In the genomic region with DNA sequence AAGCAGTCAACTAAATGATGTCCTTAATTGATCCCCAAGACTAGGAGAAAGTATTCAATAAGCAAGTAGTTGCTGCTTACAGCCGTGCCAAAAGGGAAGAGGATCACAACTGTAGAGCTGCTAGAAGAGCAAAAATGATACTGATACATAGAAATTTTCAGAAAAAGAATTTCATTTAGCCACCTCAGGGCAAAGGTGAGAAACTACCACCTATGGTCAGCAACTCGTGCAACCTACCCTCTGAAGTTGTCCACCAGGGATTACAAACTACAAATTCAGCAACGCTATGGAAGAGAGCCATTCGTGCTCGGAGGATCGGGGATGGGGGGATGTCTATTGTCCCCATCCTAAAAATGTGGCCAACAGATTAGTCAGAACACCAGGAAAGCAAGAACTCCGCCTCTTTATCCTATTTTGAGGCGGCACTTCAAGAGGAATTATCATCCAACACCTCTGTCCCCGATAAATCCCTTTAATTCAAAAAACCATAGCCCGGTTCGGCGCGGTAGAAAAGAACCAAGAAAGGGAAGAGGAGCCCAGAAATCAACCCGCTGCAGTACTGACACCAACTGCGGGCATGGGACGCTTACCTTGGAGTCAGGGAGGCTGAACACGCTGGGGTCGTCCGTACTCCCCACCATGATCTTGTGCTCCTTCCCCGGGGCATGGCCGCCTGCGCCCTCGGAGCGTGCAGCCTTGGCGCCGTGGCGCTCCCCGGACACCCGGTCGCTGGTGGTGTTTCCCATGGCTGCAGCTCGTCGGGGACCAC, we compare ENCODE assay signal across 8 cellular contexts. TPM values are rescaled to one million over a fixed set of nuclear protein-coding genes. Genes with fewer than 3 reads are reported as not detected.
DNase-seq lines count a peak whose midpoint lies in the region; ATAC-seq, FAIRE-seq and TF ChIP-seq lines count a peak whose summit lies in the region.

No MANE protein-coding gene starts in this region.

- CTCF ChIA-PET in H1 (lab: Charles Lee; ENCODE audit: partially characterized antibody) = interaction anchor here (0.7 to 3.7 kb wide), 4 partner anchors 15 to 81 kb away, joined by 3 to 22 read pairs (median 3); partner anchors contain the start of gene CHD1L
- CTCF ChIA-PET in naive thymus-derived CD4-positive, alpha-beta T cell (lab: Charles Lee) = interaction anchor here (0.8 to 3.4 kb wide), 2 partner anchors 55 to 71 kb away, joined by 3 to 35 read pairs; partner anchors contain the start of gene CHD1L

- H2BK15ac ChIP-seq in H1 (ENCODE audit: low read length) = no peak overlapping the region

- peaks cover 0 to 6% of the 10 kb centered on the region in 2 experiments for H4K20me1 ChIP-seq in H1 (replicated peaks in 1 of 2; ENCODE audit: control insufficient read depth in 1 of 2, insufficient read depth in 2 of 2, low read length in 2 of 2)

- H3K79me2 ChIP-seq in H1 (ENCODE audit: control insufficient read depth in 1 of 2, insufficient read depth in 2 of 2, low read length in 2 of 2) = peaks cover 4 to 49% of the 10 kb centered on the region in 2 experiments; a peak in 3 of 4 replicates

- H2BK5ac ChIP-seq in H1 (ENCODE audit: low read depth, low read length) = peak overlapping the region; percentile 62; the same call in 1 of the 2 replicates

- no peak for TF ChIP-seq RAD21 in H1 (IDR thresholded peaks at IDR 0.05 in 1 of 2, conservative IDR thresholded peaks at IDR 0.05 in 1 of 2; ENCODE audit: low read depth in 2 of 2, low read length in 2 of 2)

- H2AFZ ChIP-seq in H1 (ENCODE audit: low read length) = peak overlapping the region; percentile 79; the same call in 1 of the 2 replicates

- H3K4ac ChIP-seq in H1 (replicated peaks; ENCODE audit: insufficient read length, low read depth, low read length) = no peak overlapping the region

- no peak overlapping the region for H3K23ac ChIP-seq in H1 (ENCODE audit: insufficient read length)

- H3K27me3 ChIP-seq in RWPE2 (ENCODE audit: insufficient read depth, poor library complexity, severe bottlenecking) (no peaks in the 10 kb centered on the region), H1 (replicated peaks in 1 of 4; ENCODE audit: control insufficient read depth in 3 of 4, extremely low read depth in 1 of 4, insufficient read depth in 3 of 4, low read length in 3 of 4) (no peaks in the 10 kb centered on the region)
- no peaks in the 10 kb centered on the region for H3K27me3 ChIP-seq in naive thymus-derived CD4-positive, alpha-beta T cell (ENCODE audit: control insufficient read depth in 2 of 2, insufficient read depth in 2 of 2, low read length in 2 of 2)

- H2BK120ac ChIP-seq in H1 (replicated peaks; ENCODE audit: low read depth, low read length) = no peak overlapping the region

- H3K4me3 Mint-ChIP-seq in naive thymus-derived CD4-positive, alpha-beta T cell = peak overlapping the region; percentile 82 to 99 (median 96)

- peaks cover 0 to 5% (median 0%) of the 10 kb centered on the region in 5 donors for H3K27me3 Mint-ChIP-seq in naive thymus-derived CD4-positive, alpha-beta T cell

- peaks cover 0 to 18% (median 0%) of the 10 kb centered on the region in 11 donors for H3K9me3 Mint-ChIP-seq in naive thymus-derived CD4-positive, alpha-beta T cell

- peak overlapping the region; percentile 78 to 94 for H3K4me2 ChIP-seq in H1 (ENCODE audit: insufficient read depth in 1 of 2, low read depth in 2 of 2, low read length in 2 of 2)

- no peak for TF ChIP-seq CTCF in RWPE2 (IDR thresholded peaks at IDR 0.05; ENCODE audit: poor library complexity, severe bottlenecking)
- no peak for TF ChIP-seq CTCF in H1 (IDR thresholded peaks at IDR 0.05; ENCODE audit: control extremely low read depth in 1 of 3, insufficient read depth in 1 of 3, low read depth in 1 of 3, low read length in 3 of 3)

- H3K14ac ChIP-seq in H1 (ENCODE audit: insufficient read length) = no peak overlapping the region

- peaks cover 21 to 53% (median 40%) of the 10 kb centered on the region in 7 donors for H3K4me1 Mint-ChIP-seq in naive thymus-derived CD4-positive, alpha-beta T cell

- no peak for TF ChIP-seq EP300 in H1 (IDR thresholded peaks at IDR 0.05; ENCODE audit: borderline replicate concordance in 1 of 2, low read depth in 2 of 2, low read length in 2 of 2)

- H3K4me1 ChIP-seq in RWPE2 (ENCODE audit: insufficient read depth, poor library complexity, severe bottlenecking) (peaks cover 34% of the 10 kb centered on the region), H1 (replicated peaks in 1 of 4; ENCODE audit: control insufficient read depth in 3 of 4, insufficient read depth in 4 of 4, low read length in 3 of 4) (peaks cover 2 to 12% (median 10%) of the 10 kb centered on the region in 4 experiments; a peak in 4 of 7 replicates)
- H3K4me1 ChIP-seq in naive thymus-derived CD4-positive, alpha-beta T cell (ENCODE audit: control insufficient read depth in 2 of 2, insufficient read depth in 2 of 2, low read length in 2 of 2) = peaks cover 15% of the 10 kb centered on the region in 2 donors

- peak overlapping the region; percentile 41; the same call in 1 of the 2 replicates for H3K18ac ChIP-seq in H1 (ENCODE audit: extremely low read depth, low read length)

- H2AK5ac ChIP-seq in H1 (ENCODE audit: low read depth, low read length) = no peak overlapping the region

- peak; percentile 24 for ATAC-seq in GM18909 (IDR thresholded peaks at IDR 0.05; ENCODE audit: poor library complexity, unreplicated experiment)
- peak; percentile 3; the same call in 2 of the 3 replicates for ATAC-seq in RWPE2 (ENCODE audit: low read depth)
- ATAC-seq in naive thymus-derived CD4-positive, alpha-beta T cell = no peak
- no peak for ATAC-seq in GM18858 (IDR thresholded peaks at IDR 0.05; ENCODE audit: unreplicated experiment)

- H4K5ac ChIP-seq in H1 (ENCODE audit: insufficient read length, low read depth, low read length) = peak overlapping the region; percentile 87

- peak; percentile 21 for DNase-seq in AG20443 (ENCODE audit: low spot score)
- no peak for DNase-seq in RWPE2 (ENCODE audit: low spot score)
- no peak for DNase-seq in H1 (ENCODE audit: low read depth in 1 of 2, low spot score in 2 of 2)
- DNase-seq in naive thymus-derived CD4-positive, alpha-beta T cell = peak in 2 of 9 donors; percentile 3 to 8
- DNase-seq in 8988T = no peak
- no peak for DNase-seq in central memory CD4-positive, alpha-beta T cell

- no peak overlapping the region for H2BK20ac ChIP-seq in H1 (ENCODE audit: low read length)

- H3K4me3 ChIP-seq in RWPE2 (ENCODE audit: severe bottlenecking) = peak overlapping the region; percentile 82
- peak overlapping the region; percentile 74 to 96 (median 88) for H3K4me3 ChIP-seq in H1 (ENCODE audit: extremely low read depth in 1 of 4, insufficient read depth in 2 of 4, low read depth in 3 of 4, low read length in 4 of 4)
- H3K4me3 ChIP-seq in naive thymus-derived CD4-positive, alpha-beta T cell (ENCODE audit: low read length) = peak overlapping the region; percentile 91

- H3K9me3 ChIP-seq in RWPE2 (ENCODE audit: severe bottlenecking) = no peaks in the 10 kb centered on the region
- H3K9me3 ChIP-seq in H1 (ENCODE audit: insufficient read depth in 2 of 2, low read depth in 1 of 2, low read length in 1 of 2) = no peaks in the 10 kb centered on the region
- H3K9me3 ChIP-seq in naive thymus-derived CD4-positive, alpha-beta T cell (ENCODE audit: control insufficient read depth in 2 of 3, low read length in 3 of 3) = no peaks in the 10 kb centered on the region

- H3K27ac Mint-ChIP-seq in naive thymus-derived CD4-positive, alpha-beta T cell = peak overlapping the region; percentile 60 to 96 (median 90)

- POLR2A ChIA-PET in H1 (lab: Charles Lee; ENCODE audit: partially characterized antibody) = interaction anchor here (0.6 to 7.3 kb wide), 6 partner anchors 10 to 87 kb away, joined by 3 to 48 read pairs (median 4); no protein-coding TSS in a partner anchor
- POLR2A ChIA-PET in naive thymus-derived CD4-positive, alpha-beta T cell (lab: Charles Lee) = interaction anchor here (0.6 to 2.4 kb wide), 6 partner anchors 10 to 87 kb away, joined by 3 to 14 read pairs (median 3); partner anchors contain the start of gene CHD1L

- WGBS in H1 (ENCODE audit: extremely low coverage in 1 of 2, insufficient coverage in 1 of 2, insufficient read length in 1 of 2, insufficient replicate concordance in 2 of 2, low coverage in 1 of 2, low lambda C conversion rate in 2 of 2, missing lambda C conversion rate in 1 of 2), 2 experiments = 3% methylated on average over 26 of the region's 32 CpGs; no CpG with 5 or more reads in 1 of the 2 experiments

- H3K27ac ChIP-seq in RWPE2 (ENCODE audit: poor library complexity, severe bottlenecking) (peak overlapping the region; percentile 97), H1 (ENCODE audit: low read depth, low read length) (peak overlapping the region; percentile 75)
- peak overlapping the region; percentile 76 for H3K27ac ChIP-seq in naive thymus-derived CD4-positive, alpha-beta T cell (ENCODE audit: low read depth, low read length)

- no peaks in the 10 kb centered on the region for H3K79me1 ChIP-seq in H1 (ENCODE audit: low read depth, low read length)

- peak overlapping the region; percentile 85 for H4K8ac ChIP-seq in H1 (ENCODE audit: extremely low read depth, insufficient read depth, low read length)

- intact Hi-C loops in naive thymus-derived CD4-positive, alpha-beta T cell (cut with micrococcal nuclease) = loop anchor here (1.0 to 10.0 kb wide), 6 partner anchors 54 to 499 kb away; partner anchors contain the start of genes CHD1L (in 2 of the 2), ACP6 (in 1 of the 2), BCL9 (in 1 of the 2) and FMO5 (in 1 of the 2)

- 0 out of 2 replicates have a peak, but pooled peaks cover 2% of the 10 kb centered on the region for H3K23me2 ChIP-seq in H1 (ENCODE audit: low read depth, low read length)

- TF ChIP-seq POLR2A in H1 (IDR thresholded peaks at IDR 0.05; ENCODE audit: control extremely low read depth in 1 of 2, low read depth in 2 of 2, low read length in 2 of 2) = no peak

- FAIRE-seq in H1 (lab: Jason Lieb, UNC) = no peak

- H3K36me3 ChIP-seq in RWPE2 (ENCODE audit: low read depth) (peaks cover 5% of the 10 kb centered on the region), H1 (ENCODE audit: control insufficient read depth in 2 of 4, insufficient read depth in 4 of 4, low read length in 3 of 4) (peaks cover 0 to 6% (median 5%) of the 10 kb centered on the region in 4 experiments; a peak in 5 of 8 replicates)
- H3K36me3 ChIP-seq in naive thymus-derived CD4-positive, alpha-beta T cell (ENCODE audit: control insufficient read depth in 2 of 3, insufficient read depth in 3 of 3, low read length in 3 of 3) = peaks cover 0 to 16% (median 6%) of the 10 kb centered on the region in 3 experiments

- H3K36me3 Mint-ChIP-seq in naive thymus-derived CD4-positive, alpha-beta T cell = peaks cover 9 to 21% (median 21%) of the 10 kb centered on the region in 5 donors

- peak overlapping the region; percentile 77 for H2BK12ac ChIP-seq in H1 (ENCODE audit: low read depth, low read length)

- peak overlapping the region in 3 of 4 experiments; percentile 59 to 67 (median 63); a peak in 6 of 7 replicates for H3K9ac ChIP-seq in H1 (replicated peaks in 1 of 4; ENCODE audit: extremely low read depth in 1 of 4, low read depth in 3 of 4, low read length in 3 of 4)

- peak overlapping the region; percentile 51 for H4K91ac ChIP-seq in H1 (replicated peaks; ENCODE audit: insufficient read length, low read length)

- peak overlapping the region; percentile 85 for H3K56ac ChIP-seq in H1 (replicated peaks; ENCODE audit: insufficient read length, low read depth, low read length)

RNA-seq across cellular contexts. Expression of gene PRKAB2, which starts 0.7 kb away (rescaled TPM):
- total RNA-seq in H1 (2021; fragmentation: NEBNext Ultra II Directional; extraction: Animal tissue kit (Norgen Biotek cat#: 25700)) = 18.9 and 19.8 TPM in 2 replicates
- 12.1 and 15.0 TPM in 2 replicates for polyA plus RNA-seq in H1 (2011; rRNA removed)
- 18.9 TPM for polyA plus RNA-seq in H1 (2011; cell fraction: cytosol; rRNA removed)
- polyA plus RNA-seq in H1 (2011; cell fraction: nucleus; rRNA removed) = 13.5 TPM
- 9.6 to 15.3 TPM (median 11.8 TPM) in 4 replicates for polyA plus RNA-seq in H1 (2012, experiment 1 of 2)
- 1.6 TPM for polyA plus RNA-seq in H1 (2012, experiment 2 of 2)
- 18.5 TPM for polyA plus RNA-seq in H1 (2013, experiment 1 of 2)
- polyA plus RNA-seq in H1 (2013, experiment 2 of 2) = 17.8 TPM
- polyA minus RNA-seq in H1 (2011; rRNA and poly(A)+ RNA removed) = 22.4 and 29.7 TPM in 2 replicates
- polyA minus RNA-seq in H1 (2011; cell fraction: cytosol; rRNA and poly(A)+ RNA removed) = 18.9 TPM
- polyA minus RNA-seq in H1 (2011; cell fraction: nucleus; rRNA and poly(A)+ RNA removed) = 19.2 TPM
- total RNA-seq in naive thymus-derived CD4-positive, alpha-beta T cell = 10 to 100 TPM in 4 of 5 experiments, 1 to 10 TPM in 1; 8.1 to 26.9 (median 11.4) TPM
- 1 to 10 TPM; 2.4 to 3.7 TPM for polyA plus RNA-seq in naive thymus-derived CD4-positive, alpha-beta T cell

RNA-seq across cellular contexts. Expression of gene FMO5, which starts 53.6 kb away (rescaled TPM):
- 0.34 TPM in 2 replicates for total RNA-seq in H1 (2021; fragmentation: NEBNext Ultra II Directional; extraction: Animal tissue kit (Norgen Biotek cat#: 25700))
- polyA plus RNA-seq in H1 (2011; rRNA removed) = 0.16 and 0.27 TPM in 2 replicates
- polyA plus RNA-seq in H1 (2011; cell fraction: cytosol; rRNA removed) = 0.23 TPM
- 0.16 TPM for polyA plus RNA-seq in H1 (2011; cell fraction: nucleus; rRNA removed)
- 0.48 to 0.80 TPM (median 0.63 TPM) in 4 replicates for polyA plus RNA-seq in H1 (2012, experiment 1 of 2)
- not detected for polyA plus RNA-seq in H1 (2012, experiment 2 of 2)
- 0.47 TPM for polyA plus RNA-seq in H1 (2013, experiment 1 of 2)
- polyA plus RNA-seq in H1 (2013, experiment 2 of 2) = 0.61 TPM
- polyA minus RNA-seq in H1 (2011; rRNA and poly(A)+ RNA removed) = 0.10 and 0.25 TPM in 2 replicates
- polyA minus RNA-seq in H1 (2011; cell fraction: cytosol; rRNA and poly(A)+ RNA removed) = not detected
- polyA minus RNA-seq in H1 (2011; cell fraction: nucleus; rRNA and poly(A)+ RNA removed) = 0.70 TPM
- 1 to 10 TPM in 2 of 5 experiments, under 1 TPM in 3; 0.29 to 4.3 (median 0.70) TPM for total RNA-seq in naive thymus-derived CD4-positive, alpha-beta T cell
- under 1 TPM; 0.22 to 0.79 TPM for polyA plus RNA-seq in naive thymus-derived CD4-positive, alpha-beta T cell

Comparison
In these comparisons a context has a peak if more than half of its experiments do, and no peak if none do; other contexts are left out.
1. ATAC-seq: peak in GM18909 (single experiment) and RWPE2 (single experiment); none in naive thymus-derived CD4-positive, alpha-beta T cell (single experiment) and GM18858 (single experiment).
2. Peak in every context shown above with its lines, with median percentiles within 50 percentile points of each other: H3K27ac ChIP-seq and H3K4me3 ChIP-seq.